1 cellular context compared by ENCODE assay signal in the genomic region with DNA sequence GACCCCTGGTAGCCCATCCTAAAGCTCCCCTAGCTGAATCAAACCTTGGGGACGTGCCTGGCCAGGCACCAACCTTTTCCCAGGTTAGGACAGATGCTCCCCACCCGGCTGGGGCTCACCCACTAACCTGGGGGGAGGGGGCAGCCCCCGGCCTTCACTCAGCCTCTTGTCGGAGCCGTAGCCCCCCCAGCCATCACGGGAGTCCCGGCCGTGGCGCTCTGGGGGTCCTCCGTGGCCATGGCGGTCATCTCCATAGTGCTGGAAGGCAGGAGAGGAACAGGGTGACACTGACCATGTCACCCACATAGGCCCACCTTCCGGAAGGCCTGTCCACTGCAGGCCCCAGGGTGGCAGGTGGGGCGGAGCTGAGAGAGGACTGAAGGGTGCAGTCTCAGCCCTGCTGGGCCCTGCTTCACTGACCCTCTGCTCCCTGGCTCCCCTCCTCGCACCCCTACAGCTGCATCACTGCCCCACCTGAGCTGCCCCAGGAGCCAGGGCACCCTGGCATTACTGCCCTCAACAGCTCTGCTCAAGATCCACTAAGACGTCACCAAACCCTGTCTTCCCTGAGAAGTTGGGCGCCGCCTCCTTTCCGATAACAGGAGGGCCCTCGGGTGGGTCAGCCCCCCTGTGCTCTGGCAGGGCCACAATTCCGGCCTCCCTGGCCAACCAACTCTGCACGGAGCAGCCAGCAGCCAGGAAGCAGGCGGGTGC.
TF ChIP-seq lines count a peak whose summit lies in the region.

No MANE protein-coding gene starts in this region.

TF ChIP-seq in SK-N-SH treated with all-trans-retinoic acid at 6 μM for 48 hours, 23 proteins besides CTCF, POLR2A, EP300 and RAD21 (continued from another document):
- TF ChIP-seq, protein P1, sequence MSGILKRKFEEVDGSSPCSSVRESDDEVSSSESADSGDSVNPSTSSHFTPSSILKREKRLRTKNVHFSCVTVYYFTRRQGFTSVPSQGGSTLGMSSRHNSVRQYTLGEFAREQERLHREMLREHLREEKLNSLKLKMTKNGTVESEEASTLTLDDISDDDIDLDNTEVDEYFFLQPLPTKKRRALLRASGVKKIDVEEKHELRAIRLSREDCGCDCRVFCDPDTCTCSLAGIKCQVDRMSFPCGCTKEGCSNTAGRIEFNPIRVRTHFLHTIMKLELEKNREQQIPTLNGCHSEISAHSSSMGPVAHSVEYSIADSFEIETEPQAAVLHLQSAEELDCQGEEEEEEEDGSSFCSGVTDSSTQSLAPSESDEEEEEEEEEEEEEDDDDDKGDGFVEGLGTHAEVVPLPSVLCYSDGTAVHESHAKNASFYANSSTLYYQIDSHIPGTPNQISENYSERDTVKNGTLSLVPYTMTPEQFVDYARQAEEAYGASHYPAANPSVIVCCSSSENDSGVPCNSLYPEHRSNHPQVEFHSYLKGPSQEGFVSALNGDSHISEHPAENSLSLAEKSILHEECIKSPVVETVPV (CRISPR knock-in tag; IDR thresholded peaks at IDR 0.05), result no peak
- TF ChIP-seq BACH2 (CRISPR knock-in tag; IDR thresholded peaks at IDR 0.05; ENCODE audit: borderline replicate concordance) (no peak), SNAI2 (CRISPR knock-in tag; IDR thresholded peaks at IDR 0.05) (no peak), POU6F1 (CRISPR knock-in tag; IDR thresholded peaks at IDR 0.05; ENCODE audit: borderline replicate concordance, low read depth) (no peak), GLIS3 (CRISPR knock-in tag; IDR thresholded peaks at IDR 0.05) (no peak), ZNF70 (CRISPR knock-in tag; IDR thresholded peaks at IDR 0.05) (no peak), ISL1 (CRISPR knock-in tag; IDR thresholded peaks at IDR 0.05) (no peak), ZFP30 (CRISPR knock-in tag; IDR thresholded peaks at IDR 0.05) (no peak), TOX (CRISPR knock-in tag; IDR thresholded peaks at IDR 0.05; ENCODE audit: borderline replicate concordance) (no peak), TCF4 (CRISPR knock-in tag; IDR thresholded peaks at IDR 0.05; ENCODE audit: borderline replicate concordance) (no peak)
